In the genomic region with DNA sequence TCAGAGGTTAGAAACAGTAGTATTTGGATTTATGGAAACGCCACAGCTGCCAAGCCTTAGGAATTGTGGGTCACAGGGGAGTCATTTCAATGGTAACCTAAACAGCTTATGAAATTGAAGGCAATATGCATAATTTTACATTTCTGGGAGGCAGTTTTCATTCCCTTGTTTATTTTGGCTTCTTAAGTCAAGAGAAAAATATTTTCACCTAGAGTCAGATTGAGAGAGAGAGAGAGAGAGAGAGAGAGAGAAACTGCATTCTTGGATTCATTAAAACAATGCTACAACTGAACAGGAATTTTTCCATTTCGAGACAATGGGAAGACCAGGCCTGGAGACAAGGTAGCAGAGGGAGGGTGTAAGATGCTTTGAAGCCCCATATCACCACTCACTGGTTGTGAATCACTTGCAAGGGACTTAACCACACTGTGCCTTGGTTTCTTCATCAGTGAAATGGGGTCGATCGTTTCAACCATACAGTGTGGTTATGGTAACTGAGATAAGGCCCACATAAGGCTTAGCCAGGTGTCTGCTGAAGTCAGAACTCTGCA, we compare ENCODE assay signal across 1 cellular context.
TF ChIP-seq lines count a peak whose summit lies in the region.

No MANE protein-coding gene starts in this region.

TF ChIP-seq in H1, 55 proteins besides CTCF, POLR2A, EP300 and RAD21:
- TF ChIP-seq RNF2 (IDR thresholded peaks at IDR 0.05; ENCODE audit: borderline replicate concordance, low read depth, low read length, missing control alignments, poor library complexity, severe bottlenecking): no peak
- no peak for TF ChIP-seq SIN3A (conservative IDR thresholded peaks at IDR 0.05 in 1 of 2, IDR thresholded peaks at IDR 0.05 in 1 of 2; ENCODE audit: low read depth in 1 of 2, low read length in 2 of 2)
- TF ChIP-seq, protein P1, sequence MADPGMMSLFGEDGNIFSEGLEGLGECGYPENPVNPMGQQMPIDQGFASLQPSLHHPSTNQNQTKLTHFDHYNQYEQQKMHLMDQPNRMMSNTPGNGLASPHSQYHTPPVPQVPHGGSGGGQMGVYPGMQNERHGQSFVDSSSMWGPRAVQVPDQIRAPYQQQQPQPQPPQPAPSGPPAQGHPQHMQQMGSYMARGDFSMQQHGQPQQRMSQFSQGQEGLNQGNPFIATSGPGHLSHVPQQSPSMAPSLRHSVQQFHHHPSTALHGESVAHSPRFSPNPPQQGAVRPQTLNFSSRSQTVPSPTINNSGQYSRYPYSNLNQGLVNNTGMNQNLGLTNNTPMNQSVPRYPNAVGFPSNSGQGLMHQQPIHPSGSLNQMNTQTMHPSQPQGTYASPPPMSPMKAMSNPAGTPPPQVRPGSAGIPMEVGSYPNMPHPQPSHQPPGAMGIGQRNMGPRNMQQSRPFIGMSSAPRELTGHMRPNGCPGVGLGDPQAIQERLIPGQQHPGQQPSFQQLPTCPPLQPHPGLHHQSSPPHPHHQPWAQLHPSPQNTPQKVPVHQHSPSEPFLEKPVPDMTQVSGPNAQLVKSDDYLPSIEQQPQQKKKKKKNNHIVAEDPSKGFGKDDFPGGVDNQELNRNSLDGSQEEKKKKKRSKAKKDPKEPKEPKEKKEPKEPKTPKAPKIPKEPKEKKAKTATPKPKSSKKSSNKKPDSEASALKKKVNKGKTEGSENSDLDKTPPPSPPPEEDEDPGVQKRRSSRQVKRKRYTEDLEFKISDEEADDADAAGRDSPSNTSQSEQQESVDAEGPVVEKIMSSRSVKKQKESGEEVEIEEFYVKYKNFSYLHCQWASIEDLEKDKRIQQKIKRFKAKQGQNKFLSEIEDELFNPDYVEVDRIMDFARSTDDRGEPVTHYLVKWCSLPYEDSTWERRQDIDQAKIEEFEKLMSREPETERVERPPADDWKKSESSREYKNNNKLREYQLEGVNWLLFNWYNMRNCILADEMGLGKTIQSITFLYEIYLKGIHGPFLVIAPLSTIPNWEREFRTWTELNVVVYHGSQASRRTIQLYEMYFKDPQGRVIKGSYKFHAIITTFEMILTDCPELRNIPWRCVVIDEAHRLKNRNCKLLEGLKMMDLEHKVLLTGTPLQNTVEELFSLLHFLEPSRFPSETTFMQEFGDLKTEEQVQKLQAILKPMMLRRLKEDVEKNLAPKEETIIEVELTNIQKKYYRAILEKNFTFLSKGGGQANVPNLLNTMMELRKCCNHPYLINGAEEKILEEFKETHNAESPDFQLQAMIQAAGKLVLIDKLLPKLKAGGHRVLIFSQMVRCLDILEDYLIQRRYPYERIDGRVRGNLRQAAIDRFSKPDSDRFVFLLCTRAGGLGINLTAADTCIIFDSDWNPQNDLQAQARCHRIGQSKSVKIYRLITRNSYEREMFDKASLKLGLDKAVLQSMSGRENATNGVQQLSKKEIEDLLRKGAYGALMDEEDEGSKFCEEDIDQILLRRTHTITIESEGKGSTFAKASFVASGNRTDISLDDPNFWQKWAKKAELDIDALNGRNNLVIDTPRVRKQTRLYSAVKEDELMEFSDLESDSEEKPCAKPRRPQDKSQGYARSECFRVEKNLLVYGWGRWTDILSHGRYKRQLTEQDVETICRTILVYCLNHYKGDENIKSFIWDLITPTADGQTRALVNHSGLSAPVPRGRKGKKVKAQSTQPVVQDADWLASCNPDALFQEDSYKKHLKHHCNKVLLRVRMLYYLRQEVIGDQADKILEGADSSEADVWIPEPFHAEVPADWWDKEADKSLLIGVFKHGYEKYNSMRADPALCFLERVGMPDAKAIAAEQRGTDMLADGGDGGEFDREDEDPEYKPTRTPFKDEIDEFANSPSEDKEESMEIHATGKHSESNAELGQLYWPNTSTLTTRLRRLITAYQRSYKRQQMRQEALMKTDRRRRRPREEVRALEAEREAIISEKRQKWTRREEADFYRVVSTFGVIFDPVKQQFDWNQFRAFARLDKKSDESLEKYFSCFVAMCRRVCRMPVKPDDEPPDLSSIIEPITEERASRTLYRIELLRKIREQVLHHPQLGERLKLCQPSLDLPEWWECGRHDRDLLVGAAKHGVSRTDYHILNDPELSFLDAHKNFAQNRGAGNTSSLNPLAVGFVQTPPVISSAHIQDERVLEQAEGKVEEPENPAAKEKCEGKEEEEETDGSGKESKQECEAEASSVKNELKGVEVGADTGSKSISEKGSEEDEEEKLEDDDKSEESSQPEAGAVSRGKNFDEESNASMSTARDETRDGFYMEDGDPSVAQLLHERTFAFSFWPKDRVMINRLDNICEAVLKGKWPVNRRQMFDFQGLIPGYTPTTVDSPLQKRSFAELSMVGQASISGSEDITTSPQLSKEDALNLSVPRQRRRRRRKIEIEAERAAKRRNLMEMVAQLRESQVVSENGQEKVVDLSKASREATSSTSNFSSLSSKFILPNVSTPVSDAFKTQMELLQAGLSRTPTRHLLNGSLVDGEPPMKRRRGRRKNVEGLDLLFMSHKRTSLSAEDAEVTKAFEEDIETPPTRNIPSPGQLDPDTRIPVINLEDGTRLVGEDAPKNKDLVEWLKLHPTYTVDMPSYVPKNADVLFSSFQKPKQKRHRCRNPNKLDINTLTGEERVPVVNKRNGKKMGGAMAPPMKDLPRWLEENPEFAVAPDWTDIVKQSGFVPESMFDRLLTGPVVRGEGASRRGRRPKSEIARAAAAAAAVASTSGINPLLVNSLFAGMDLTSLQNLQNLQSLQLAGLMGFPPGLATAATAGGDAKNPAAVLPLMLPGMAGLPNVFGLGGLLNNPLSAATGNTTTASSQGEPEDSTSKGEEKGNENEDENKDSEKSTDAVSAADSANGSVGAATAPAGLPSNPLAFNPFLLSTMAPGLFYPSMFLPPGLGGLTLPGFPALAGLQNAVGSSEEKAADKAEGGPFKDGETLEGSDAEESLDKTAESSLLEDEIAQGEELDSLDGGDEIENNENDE (IDR thresholded peaks at IDR 0.05; ENCODE audit: insufficient replicate concordance, low read length): no peak
- no peak for TF ChIP-seq PHF8 (conservative IDR thresholded peaks at IDR 0.05; ENCODE audit: low read depth, low read length)
- no peak for TF ChIP-seq POU5F1 (IDR thresholded peaks at IDR 0.05; ENCODE audit: low read depth, low read length)
- TF ChIP-seq, protein P2, sequence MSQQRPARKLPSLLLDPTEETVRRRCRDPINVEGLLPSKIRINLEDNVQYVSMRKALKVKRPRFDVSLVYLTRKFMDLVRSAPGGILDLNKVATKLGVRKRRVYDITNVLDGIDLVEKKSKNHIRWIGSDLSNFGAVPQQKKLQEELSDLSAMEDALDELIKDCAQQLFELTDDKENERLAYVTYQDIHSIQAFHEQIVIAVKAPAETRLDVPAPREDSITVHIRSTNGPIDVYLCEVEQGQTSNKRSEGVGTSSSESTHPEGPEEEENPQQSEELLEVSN (IDR thresholded peaks at IDR 0.05): no peak
- no peak for TF ChIP-seq JUND (IDR thresholded peaks at IDR 0.05; ENCODE audit: low read length)
TF ChIP-seq in H1: peak in this region for 0.
